1 cellular context compared by ENCODE assay signal in genomic region chr5:172904643-172905345, GRCh38.
TF ChIP-seq lines count a peak whose summit lies in the region.

No MANE protein-coding gene starts in this region.

TF ChIP-seq in HEK293, 187 proteins besides CTCF, POLR2A, EP300 and RAD21 (continued from another document):
- TF ChIP-seq ZNF488 (tag by site-specific recombination; IDR thresholded peaks at IDR 0.05): no peak
- no peak for TF ChIP-seq ZNF610 (tag by site-specific recombination; IDR thresholded peaks at IDR 0.05; ENCODE audit: borderline replicate concordance)
- peak; percentile 71 for TF ChIP-seq ZEB2 (tag by site-specific recombination; IDR thresholded peaks at IDR 0.05)
- no peak for TF ChIP-seq ZNF133 (tag by site-specific recombination; IDR thresholded peaks at IDR 0.05)
- no peak for TF ChIP-seq ZNF473 (tag by site-specific recombination; IDR thresholded peaks at IDR 0.05)
- TF ChIP-seq ZSCAN30 (tag by site-specific recombination; IDR thresholded peaks at IDR 0.05): 0 out of 2 replicates have a peak, but pooled peaks have one; percentile 24
- 0 out of 2 replicates have a peak, but pooled peaks have one; percentile 20 for TF ChIP-seq ZNF449 (tag by site-specific recombination; IDR thresholded peaks at IDR 0.05)
- peak; percentile 44 for TF ChIP-seq HIC1 (tag by site-specific recombination; IDR thresholded peaks at IDR 0.05)
- no peak for TF ChIP-seq ZNF837 (tag by site-specific recombination; IDR thresholded peaks at IDR 0.05)
- no peak; the same call in 1 of the 2 replicates for TF ChIP-seq OSR2 (tag by site-specific recombination; IDR thresholded peaks at IDR 0.05)
- no peak for TF ChIP-seq ZFP37 (tag by site-specific recombination; IDR thresholded peaks at IDR 0.05)
- peak; percentile 69 for TF ChIP-seq ZFHX2 (tag by site-specific recombination; conservative IDR thresholded peaks at IDR 0.05)
- TF ChIP-seq PATZ1 (tag by site-specific recombination; IDR thresholded peaks at IDR 0.05): peak; percentile 37
- peak; percentile 26; the same call in 1 of the 2 replicates for TF ChIP-seq KLF10 (tag by site-specific recombination; IDR thresholded peaks at IDR 0.05)
- no peak for TF ChIP-seq IKZF3 (tag by site-specific recombination; IDR thresholded peaks at IDR 0.05)
- peak; percentile 48 for TF ChIP-seq KLF8 (tag by site-specific recombination; IDR thresholded peaks at IDR 0.05)
- TF ChIP-seq ZNF626 (tag by site-specific recombination; IDR thresholded peaks at IDR 0.05): no peak
- peak; percentile 69 for TF ChIP-seq ZNF629 (tag by site-specific recombination; IDR thresholded peaks at IDR 0.05)
- no peak for TF ChIP-seq MYNN (tag by site-specific recombination; IDR thresholded peaks at IDR 0.05; ENCODE audit: borderline replicate concordance)
- 0 out of 2 replicates have a peak, but pooled peaks have one; percentile 19 for TF ChIP-seq ZBTB8A (tag by site-specific recombination; IDR thresholded peaks at IDR 0.05)
- no peak for TF ChIP-seq AEBP2 (tag by site-specific recombination; IDR thresholded peaks at IDR 0.05; ENCODE audit: borderline replicate concordance)
- no peak for TF ChIP-seq ZNF16 (tag by site-specific recombination; IDR thresholded peaks at IDR 0.05; ENCODE audit: low read depth)
- TF ChIP-seq PRDM1 (tag by site-specific recombination; IDR thresholded peaks at IDR 0.05): peak; percentile 50; the same call in 1 of the 2 replicates
- peak; percentile 87 for TF ChIP-seq ZNF10 (tag by site-specific recombination; IDR thresholded peaks at IDR 0.05)
- peak; percentile 54; the same call in 1 of the 2 replicates for TF ChIP-seq ZXDB (tag by site-specific recombination; IDR thresholded peaks at IDR 0.05)
- TF ChIP-seq ZIC2 (tag by site-specific recombination; IDR thresholded peaks at IDR 0.05): peak; percentile 72
- TF ChIP-seq ZNF621 (tag by site-specific recombination; IDR thresholded peaks at IDR 0.05): no peak
- peak; percentile 77 for TF ChIP-seq PRDM10 (tag by site-specific recombination; IDR thresholded peaks at IDR 0.05)
- peak; percentile 93 for TF ChIP-seq ATF2 (tag by site-specific recombination; IDR thresholded peaks at IDR 0.05; ENCODE audit: low read depth)
- no peak for TF ChIP-seq PRDM6 (tag by site-specific recombination; IDR thresholded peaks at IDR 0.05)
- peak; percentile 24; the same call in 1 of the 2 replicates for TF ChIP-seq ZBTB20 (tag by site-specific recombination; IDR thresholded peaks at IDR 0.05)
- TF ChIP-seq ZNF514 (tag by site-specific recombination; IDR thresholded peaks at IDR 0.05): no peak
- TF ChIP-seq ZNF600 (tag by site-specific recombination; IDR thresholded peaks at IDR 0.05): peak; percentile 81
- no peak for TF ChIP-seq ZNF184 (tag by site-specific recombination; IDR thresholded peaks at IDR 0.05)
- TF ChIP-seq HOXD13 (CRISPR knock-in tag; IDR thresholded peaks at IDR 0.05; ENCODE audit: borderline replicate concordance): no peak
- peak; percentile 80 for TF ChIP-seq GLIS2 (tag by site-specific recombination; IDR thresholded peaks at IDR 0.05)
- TF ChIP-seq INSM2 (tag by site-specific recombination; IDR thresholded peaks at IDR 0.05): no peak
- no peak for TF ChIP-seq ZNF561 (tag by site-specific recombination; IDR thresholded peaks at IDR 0.05; ENCODE audit: borderline replicate concordance)
- no peak for TF ChIP-seq ZNF112 (tag by site-specific recombination; IDR thresholded peaks at IDR 0.05)
